8 cellular contexts compared by ENCODE assay signal in genomic region chr2:111291566-111291965, GRCh38.
DNase-seq lines count a peak whose midpoint lies in the region; ATAC-seq and TF ChIP-seq lines count a peak whose summit lies in the region.
"Not testable (repeated sequence)": the region's sequence is repeated elsewhere in the genome, so short reads cannot be mapped to it uniquely, and the experiment has no call there.

No MANE protein-coding gene starts in this region.

- not testable (repeated sequence) for H3K36me3 ChIP-seq in DND-41 (ENCODE audit: insufficient read depth, low read length); body of pancreas (replicated peaks in 1 of 2; ENCODE audit: insufficient read depth in 1 of 2, low read depth in 2 of 2); hepatocyte (replicated peaks; ENCODE audit: insufficient read depth, low read depth)

- not testable (repeated sequence) for DNase-seq in DND-41; hepatocyte (ENCODE audit: low spot score)
- DNase-seq in activated CD4-positive, alpha-beta T cell treated with anti-CD3 and anti-CD28 coated beads, Interleukin-2, amount 10 ng/mL, durations not matched to agents 24 days and 14 days, result peak; percentile 54
- peak; percentile 23 to 60 (median 39) for DNase-seq in body of pancreas
- peak; percentile 48 for DNase-seq in osteocyte (ENCODE audit: extremely low spot score, unreplicated experiment)
- peak; percentile 4 for DNase-seq in type B pancreatic cell (ENCODE audit: extremely low spot score, unreplicated experiment)

- not testable (repeated sequence) for H3K9me2 ChIP-seq in hepatocyte (replicated peaks; ENCODE audit: insufficient read depth)

- not testable (repeated sequence) for H3K27me3 ChIP-seq in DND-41 (ENCODE audit: insufficient read depth, low read length, poor library complexity); body of pancreas; hepatocyte

- not testable (repeated sequence) for H3K4me3 ChIP-seq in DND-41 (ENCODE audit: low read depth in 1 of 2, low read length in 2 of 2); body of pancreas; hepatocyte

- not testable (repeated sequence) for TF ChIP-seq CTCF in DND-41 (IDR thresholded peaks at IDR 0.05; ENCODE audit: borderline replicate concordance, extremely low read depth, low read length, poor library complexity, severe bottlenecking); body of pancreas (IDR thresholded peaks at IDR 0.05); hepatocyte (IDR thresholded peaks at IDR 0.05; ENCODE audit: poor library complexity); osteocyte (IDR thresholded peaks at IDR 0.05); type B pancreatic cell (conservative IDR thresholded peaks at IDR 0.05)

- 29 to 31% methylated on average over 6 of the region's 6 CpGs for WGBS in body of pancreas, 2 donors
- WGBS in hepatocyte (ENCODE audit: low lambda C conversion rate, missing lambda C conversion rate), result 88% methylated on average over 6 of the region's 6 CpGs

- not testable (repeated sequence) for H3K79me2 ChIP-seq in DND-41 (ENCODE audit: insufficient read depth, low read length); hepatocyte

- not testable (repeated sequence) for H3K27ac ChIP-seq in DND-41 (ENCODE audit: low read length); body of pancreas
- peak overlapping the region; percentile 87 for H3K27ac ChIP-seq in hepatocyte

- H3K9me3 ChIP-seq in DND-41 (ENCODE audit: insufficient read depth, low read length, severe bottlenecking); body of pancreas; hepatocyte (ENCODE audit: low read depth): not testable (repeated sequence)

- TF ChIP-seq POLR2A in body of pancreas (IDR thresholded peaks at IDR 0.05), result not testable (repeated sequence)

- not testable (repeated sequence) for H3K27me3 Mint-ChIP-seq in activated CD4-positive, alpha-beta T cell treated with anti-CD3 and anti-CD28 coated beads, Interleukin-2, amount 10 ng/mL, durations not matched to agents 24 days and 14 days; activated T-helper 17 cell treated with anti-CD3 and anti-CD28 coated beads, Interleukin-2, amount 50 U/mL, for 72 hours; osteocyte (ENCODE audit: unreplicated experiment); stimulated activated memory B cell treated with anti-CD40 and anti-IgM and Interleukin-4, amounts not matched to agents 10 μg/mL and 1 μg/mL and 100 μg/mL, for 72 hours; type B pancreatic cell

- not testable (repeated sequence) for H3K27ac Mint-ChIP-seq in activated CD4-positive, alpha-beta T cell treated with anti-CD3 and anti-CD28 coated beads, Interleukin-2, amount 10 ng/mL, durations not matched to agents 24 days and 14 days; activated T-helper 17 cell treated with anti-CD3 and anti-CD28 coated beads, Interleukin-2, amount 50 U/mL, for 72 hours; osteocyte (ENCODE audit: unreplicated experiment); stimulated activated memory B cell treated with anti-CD40 and anti-IgM and Interleukin-4, amounts not matched to agents 10 μg/mL and 1 μg/mL and 100 μg/mL, for 72 hours; type B pancreatic cell

- ATAC-seq in DND-41 (ENCODE audit: insufficient read depth, low read depth) (0 out of 3 replicates have a peak, but pooled peaks have one; percentile 24), body of pancreas (peak; percentile 21)
- ATAC-seq in activated T-helper 17 cell treated with anti-CD3 and anti-CD28 coated beads, Interleukin-2, amount 50 U/mL, for 72 hours (replicated peaks), result peak; percentile 52
- ATAC-seq in stimulated activated memory B cell treated with anti-CD40 and anti-IgM and Interleukin-4, amounts not matched to agents 10 μg/mL and 1 μg/mL and 100 μg/mL, for 72 hours, result peak; percentile 73

- intact Hi-C loops in activated CD4-positive, alpha-beta T cell treated with anti-CD3 and anti-CD28 coated beads, Interleukin-2, amount 10 ng/mL, durations not matched to agents 24 days and 14 days (cut with micrococcal nuclease); body of pancreas (cut with DNase I): not testable (repeated sequence)

- H3K4me1 ChIP-seq in DND-41 (ENCODE audit: insufficient read depth, low read length); hepatocyte (ENCODE audit: insufficient read depth): not testable (repeated sequence)
- H3K4me1 ChIP-seq in body of pancreas, result peaks cover 13% of the 10 kb centered on the region

- not testable (repeated sequence) for H3K36me3 Mint-ChIP-seq in activated CD4-positive, alpha-beta T cell treated with anti-CD3 and anti-CD28 coated beads, Interleukin-2, amount 10 ng/mL, durations not matched to agents 24 days and 14 days (ENCODE audit: low read depth); activated T-helper 17 cell treated with anti-CD3 and anti-CD28 coated beads, Interleukin-2, amount 50 U/mL, for 72 hours (ENCODE audit: low read depth); osteocyte (ENCODE audit: unreplicated experiment); stimulated activated memory B cell treated with anti-CD40 and anti-IgM and Interleukin-4, amounts not matched to agents 10 μg/mL and 1 μg/mL and 100 μg/mL, for 72 hours; type B pancreatic cell

- H3K4me3 Mint-ChIP-seq in activated CD4-positive, alpha-beta T cell treated with anti-CD3 and anti-CD28 coated beads, Interleukin-2, amount 10 ng/mL, durations not matched to agents 24 days and 14 days; activated T-helper 17 cell treated with anti-CD3 and anti-CD28 coated beads, Interleukin-2, amount 50 U/mL, for 72 hours; osteocyte (ENCODE audit: unreplicated experiment); stimulated activated memory B cell treated with anti-CD40 and anti-IgM and Interleukin-4, amounts not matched to agents 10 μg/mL and 1 μg/mL and 100 μg/mL, for 72 hours; type B pancreatic cell: not testable (repeated sequence)

- H3K4me2 ChIP-seq in DND-41 (ENCODE audit: insufficient read depth, low read length); hepatocyte: not testable (repeated sequence)

- H3K9me3 Mint-ChIP-seq in activated CD4-positive, alpha-beta T cell treated with anti-CD3 and anti-CD28 coated beads, Interleukin-2, amount 10 ng/mL, durations not matched to agents 24 days and 14 days; activated T-helper 17 cell treated with anti-CD3 and anti-CD28 coated beads, Interleukin-2, amount 50 U/mL, for 72 hours; osteocyte (ENCODE audit: unreplicated experiment); stimulated activated memory B cell treated with anti-CD40 and anti-IgM and Interleukin-4, amounts not matched to agents 10 μg/mL and 1 μg/mL and 100 μg/mL, for 72 hours; type B pancreatic cell: not testable (repeated sequence)

- H4K20me1 ChIP-seq in DND-41 (ENCODE audit: insufficient read depth, low read length); hepatocyte (ENCODE audit: insufficient read depth, poor library complexity, severe bottlenecking): not testable (repeated sequence)

- not testable (repeated sequence) for H3K9ac ChIP-seq in DND-41 (ENCODE audit: low read depth, low read length)

- H3K4me1 Mint-ChIP-seq in activated CD4-positive, alpha-beta T cell treated with anti-CD3 and anti-CD28 coated beads, Interleukin-2, amount 10 ng/mL, durations not matched to agents 24 days and 14 days; activated T-helper 17 cell treated with anti-CD3 and anti-CD28 coated beads, Interleukin-2, amount 50 U/mL, for 72 hours; stimulated activated memory B cell treated with anti-CD40 and anti-IgM and Interleukin-4, amounts not matched to agents 10 μg/mL and 1 μg/mL and 100 μg/mL, for 72 hours; type B pancreatic cell (ENCODE audit: unreplicated experiment): not testable (repeated sequence)
- H3K4me1 Mint-ChIP-seq in osteocyte (ENCODE audit: unreplicated experiment), result peaks cover 11% of the 10 kb centered on the region

- not testable (repeated sequence) for H2AFZ ChIP-seq in DND-41 (ENCODE audit: low read depth, low read length); hepatocyte

Comparison
In these comparisons a context has a peak if more than half of its experiments do, and no peak if none do; other contexts are left out.
1. ATAC-seq: peak in every context shown above with its lines; median percentile 73 in stimulated activated memory B cell treated with anti-CD40 and anti-IgM and Interleukin-4, amounts not matched to agents 10 μg/mL and 1 μg/mL and 100 μg/mL, for 72 hours; 52 in activated T-helper 17 cell treated with anti-CD3 and anti-CD28 coated beads, Interleukin-2, amount 50 U/mL, for 72 hours; 24 in DND-41; 21 in body of pancreas.